Comparison of ENCODE assay signal across 8 cellular contexts in genomic region chr4:97990409-97990808, GRCh38.
"Had no signal": no experiment of that assay in that cellular context is flagged by ENCODE, and none has a peak within 500 bp of the region (broad histone marks: within the 10 kb centered on the region; RNA-seq: fewer than 3 reads in every experiment).

No MANE protein-coding gene starts in this region.

- ATAC-seq: GM12878 had no signal

- DNase-seq: GDM1, GF-D8 had no signal

- H3K4me3 ChIP-seq: GM12878 had no signal

- FAIRE-seq: G401.6, GM12878, GM12891, GM12892, GM18507, GM19239 had no signal
